22 cellular contexts compared by ENCODE assay signal in genomic region chr4:185139736-185140135, GRCh38.
"Had no signal": no experiment of that assay in that cellular context is flagged by ENCODE, and none has a peak within 500 bp of the region (broad histone marks: within the 10 kb centered on the region; RNA-seq: fewer than 3 reads in every experiment).

No MANE protein-coding gene starts in this region.

- H3K4me3 ChIP-seq: sigmoid colon, spleen, upper lobe of left lung had no signal

- FAIRE-seq: astrocyte had no signal

- H3K27ac ChIP-seq: epithelial cell of prostate, sigmoid colon, spleen, upper lobe of left lung had no signal

- H3K36me3 ChIP-seq: sigmoid colon, spleen, upper lobe of left lung had no signal

- H3K9me3 ChIP-seq: sigmoid colon, spleen, upper lobe of left lung had no signal

- H3K27me3 ChIP-seq: sigmoid colon, upper lobe of left lung had no signal

- DNase-seq: activated CD4-positive, alpha-beta memory T cell treated with anti-CD3 and anti-CD28 coated beads for 36 hours; activated CD4-positive, alpha-beta T cell treated with anti-CD3 and anti-CD28 coated beads for 4 hours; activated CD4-positive, CD25-positive, alpha-beta regulatory T cell; activated naive CD4-positive, alpha-beta T cell treated with Interleukin-2 at 50 U/mL for 16 hours; activated naive CD8-positive, alpha-beta T cell treated with anti-CD3 and anti-CD28 coated beads for 36 hours; activated T-cell treated with anti-CD3 and anti-CD28 coated beads, Interleukin-2, amount 50 U/mL, for 48 hours; cerebellar nuclear complex; cortex of kidney; endodermal cell; foreskin fibroblast; hippocampal formation; kidney glomerular epithelial cell; mesenchymal stem cell; naive B cell; nucleus accumbens; sigmoid colon; spleen; stimulated activated CD4-positive, alpha-beta T cell treated with anti-CD3 and anti-CD28 coated beads, Interleukin-4, amount 100 ng/mL, for 24 hours; stimulated activated naive CD8-positive, alpha-beta T cell treated with anti-CD3 and anti-CD28 coated beads, Interleukin-15, Interleukin-2, amounts not matched to agents 100 U/mL and 50 U/mL, for 24 hours; upper lobe of left lung had no signal

- ATAC-seq: stimulated activated naive CD8-positive, alpha-beta T cell treated with anti-CD3 and anti-CD28 coated beads, Interleukin-15, Interleukin-2, amounts not matched to agents 100 U/mL and 50 U/mL, for 24 hours had no signal
